In the genomic region with DNA sequence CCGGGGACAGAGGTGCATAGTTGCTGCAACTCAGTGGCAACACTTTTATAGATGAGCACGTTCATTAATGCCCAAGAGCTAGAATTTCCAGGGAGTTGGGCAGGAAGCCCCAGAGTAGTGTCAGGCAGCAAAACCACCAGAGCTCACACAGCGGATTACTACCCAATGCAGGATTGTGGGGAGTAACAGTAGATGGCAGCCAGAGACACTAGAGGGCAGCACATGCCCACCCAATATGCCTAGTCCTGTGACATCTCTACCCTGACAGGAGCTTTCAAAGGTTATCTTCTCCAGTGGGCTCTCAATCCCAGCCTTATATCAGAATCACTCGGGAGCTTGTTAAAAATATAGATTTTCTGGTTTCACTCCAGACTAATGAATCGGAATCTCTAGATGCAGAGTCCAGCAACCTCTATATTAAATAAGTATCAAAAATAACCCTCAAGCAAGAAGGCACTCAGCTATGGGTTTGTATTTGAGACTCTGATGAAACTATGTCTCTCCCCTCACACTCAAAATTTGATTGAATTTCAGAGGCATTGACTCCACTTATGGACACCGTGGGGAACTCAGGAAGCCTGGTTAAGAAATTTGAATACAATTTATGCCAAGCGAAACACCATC, we compare ENCODE assay signal across 9 cellular contexts. TPM values are rescaled to one million over a fixed set of nuclear protein-coding genes. Genes with fewer than 3 reads are reported as not detected.
DNase-seq lines count a peak whose midpoint lies in the region; ATAC-seq, FAIRE-seq and TF ChIP-seq lines count a peak whose summit lies in the region.
"Had no signal": no experiment of that assay in that cellular context is flagged by ENCODE, and none has a peak within 500 bp of the region (broad histone marks: within the 10 kb centered on the region; RNA-seq: fewer than 3 reads in every experiment).

No MANE protein-coding gene starts in this region.

- H3K4me1 ChIP-seq in keratinocyte (ENCODE audit: control insufficient read depth, extremely low read depth, insufficient read depth, low read length): no peaks in the 10 kb centered on the region
- H3K4me1 ChIP-seq: BLaER1 had no signal

- no peaks in the 10 kb centered on the region for H3K9me1 ChIP-seq in keratinocyte (ENCODE audit: control insufficient read depth, extremely low read depth, insufficient read depth, low read length)

- no peak overlapping the region for H3K4me2 ChIP-seq in keratinocyte (ENCODE audit: control insufficient read depth, extremely low read depth, insufficient read depth, low read depth, low read length)
- H3K4me2 ChIP-seq: BLaER1 had no signal

- H3K27me3 Mint-ChIP-seq in activated B cell treated with CpG ODN at 0.5 μM for 24 hours: peaks cover 22% of the 10 kb centered on the region

- H4K20me1 ChIP-seq in keratinocyte (ENCODE audit: control insufficient read depth, extremely low read depth, insufficient read depth, low read length): no peaks in the 10 kb centered on the region
- H4K20me1 ChIP-seq: BLaER1 had no signal

- peak; percentile 97 for FAIRE-seq in keratinocyte (lab: Jason Lieb, UNC)

- H3K79me2 ChIP-seq in keratinocyte (ENCODE audit: control insufficient read depth, insufficient read depth, low read length): no peaks in the 10 kb centered on the region

- no peaks in the 10 kb centered on the region for H3K36me3 Mint-ChIP-seq in activated B cell treated with CpG ODN at 0.5 μM for 24 hours (ENCODE audit: low read depth)

- no peaks in the 10 kb centered on the region for H3K4me1 Mint-ChIP-seq in activated B cell treated with CpG ODN at 0.5 μM for 24 hours

- H3K4me3 ChIP-seq in cardiac fibroblast (replicated peaks in 1 of 2; ENCODE audit: low read depth in 2 of 2, low read length in 2 of 2) (no peak overlapping the region), keratinocyte (ENCODE audit: control insufficient read depth in 2 of 3, extremely low read depth in 1 of 3, insufficient read depth in 2 of 3, low read depth in 1 of 3, low read length in 3 of 3) (no peak overlapping the region)
- H3K4me3 ChIP-seq: BLaER1 had no signal

- POLR2A ChIA-PET in activated B cell treated with CpG ODN at 0.5 μM for 24 hours (lab: Charles Lee): interaction anchor here (0.7 to 1.5 kb wide), 11 partner anchors 86 to 263 kb away, joined by 3 to 14 read pairs (median 4); partner anchors contain the start of genes ATOSB, DNAJB5, FANCG and PIGO

- H3K9me3 ChIP-seq in keratinocyte (ENCODE audit: control insufficient read depth, low read depth, low read length): no peaks in the 10 kb centered on the region
- H3K9me3 ChIP-seq: BLaER1 had no signal

- no peaks in the 10 kb centered on the region for H3K9me3 Mint-ChIP-seq in activated B cell treated with CpG ODN at 0.5 μM for 24 hours

- no peak overlapping the region for H3K27ac Mint-ChIP-seq in activated B cell treated with CpG ODN at 0.5 μM for 24 hours

- dilution Hi-C loops in keratinocyte (cut with MboI; ENCODE audit: extremely low pct_ligation_motif_present, low sequenced_read_pairs): no loop called here

- H3K27ac ChIP-seq in keratinocyte (ENCODE audit: control insufficient read depth, insufficient read depth, low read length): no peak overlapping the region
- H3K27ac ChIP-seq: BLaER1 had no signal

- peak; percentile 70 for ATAC-seq in HG03066 (IDR thresholded peaks at IDR 0.05; ENCODE audit: low read depth, unreplicated experiment)
- ATAC-seq in activated B cell treated with CpG ODN at 0.5 μM for 24 hours (ENCODE audit: low read depth): peak; percentile 99

- TF ChIP-seq CTCF in activated B cell treated with CpG ODN at 0.5 μM for 24 hours (IDR thresholded peaks at IDR 0.05) (peak; percentile 22), cardiac fibroblast (IDR thresholded peaks at IDR 0.05; ENCODE audit: low read depth, low read length) (peak; percentile 79), keratinocyte (optimal IDR thresholded peaks at IDR 0.05 in 1 of 3, IDR thresholded peaks at IDR 0.05 in 1 of 3, conservative IDR thresholded peaks at IDR 0.05 in 1 of 3; ENCODE audit: extremely low read depth in 1 of 3, insufficient read depth in 2 of 3, low read length in 3 of 3) (peak; percentile 82 to 97 (median 86))

- H3K4me3 Mint-ChIP-seq in activated B cell treated with CpG ODN at 0.5 μM for 24 hours: no peak overlapping the region

- peaks cover 6% of the 10 kb centered on the region for H3K27me3 ChIP-seq in keratinocyte (ENCODE audit: control insufficient read depth, extremely low read depth, insufficient read depth, low read length)
- H3K27me3 ChIP-seq: BLaER1 had no signal

- DNase-seq in NCI-H187 (lab: John Stamatoyannopoulos, UW) (peak; percentile 26 to 48), NCI-H187 treated with DMSO at 0.1 percent for 48 hours (lab: John Stamatoyannopoulos, UW) (no peak), NCI-H2227 treated with DMSO at 0.1 percent for 48 hours (lab: John Stamatoyannopoulos, UW) (peak; percentile 73), activated B cell treated with CpG ODN at 0.5 μM for 24 hours (peak; percentile 66), cardiac fibroblast (ENCODE audit: low read depth in 2 of 2) (peak; percentile 76 to 79), keratinocyte (ENCODE audit: low read depth, low spot score) (no peak)
- peak; percentile 69 to 76 for DNase-seq in stimulated activated CD4-positive, alpha-beta T cell treated with anti-CD3 and anti-CD28 coated beads, Interleukin-1b, Interleukin-23, amount 100 ng/mL, for 4 hours (ENCODE audit: low read depth in 2 of 2)

- intact Hi-C loops in activated B cell treated with CpG ODN at 0.5 μM for 24 hours (cut with micrococcal nuclease): loop anchor here (1.0 kb wide), 6 partner anchors 86 to 578 kb away; partner anchors contain the start of gene PIGO

- no peaks in the 10 kb centered on the region for H3K36me3 ChIP-seq in keratinocyte (ENCODE audit: control insufficient read depth in 2 of 2, extremely low read depth in 1 of 2, insufficient read depth in 2 of 2, low read length in 2 of 2)
- H3K36me3 ChIP-seq: BLaER1 had no signal

- no peak overlapping the region for H2AFZ ChIP-seq in keratinocyte (ENCODE audit: control insufficient read depth, low read length)

- H3K9ac ChIP-seq in keratinocyte (ENCODE audit: control insufficient read depth, extremely low read depth, insufficient read depth, low read length): no peak overlapping the region
- H3K9ac ChIP-seq: BLaER1 had no signal

- CTCF ChIA-PET in activated B cell treated with CpG ODN at 0.5 μM for 24 hours (lab: Charles Lee): interaction anchor here (0.6 to 3.6 kb wide), 31 partner anchors 9 to 700 kb away, joined by 3 to 93 read pairs (median 4); partner anchors contain the start of genes ATOSB, FANCG, PIGO and STOML2

RNA-seq across cellular contexts. Expression of gene PHF24, which starts 58.4 kb away (rescaled TPM):
- 0.13 TPM in 1 of 2 replicates, not detected in the other for total RNA-seq in activated B cell treated with CpG ODN at 0.5 μM for 24 hours
- 0.04 to 0.09 TPM (median 0.04 TPM) in 3 replicates for polyA plus RNA-seq in keratinocyte
- 1.2 TPM for polyA plus RNA-seq in keratinocyte (2011; ENCODE audit: low read depth)
- polyA plus RNA-seq in keratinocyte (2011; cell fraction: cytosol; rRNA removed): 0.05 and 0.10 TPM in 2 replicates
- 0.11 and 0.15 TPM in 2 replicates for polyA plus RNA-seq in keratinocyte (2011; cell fraction: nucleus; rRNA removed)
- polyA plus RNA-seq in keratinocyte (2012; ENCODE audit: low replicate concordance): 0.44 TPM in 1 of 2 replicates, not detected in the other
- polyA minus RNA-seq in keratinocyte: 0.10 to 0.30 TPM (median 0.26 TPM) in 3 replicates
- polyA minus RNA-seq in keratinocyte (2011; cell fraction: cytosol; rRNA and poly(A)+ RNA removed): not detected
- polyA minus RNA-seq in keratinocyte (2011; cell fraction: nucleus; rRNA and poly(A)+ RNA removed): 0.11 TPM in 1 of 2 replicates, not detected in the other

Comparison
In these comparisons a context has a peak if more than half of its experiments do, and no peak if none do; other contexts are left out.
1. DNase-seq: peak in NCI-H187 (2 of 2), NCI-H2227 treated with DMSO at 0.1 percent for 48 hours (single experiment), activated B cell treated with CpG ODN at 0.5 μM for 24 hours (single experiment), cardiac fibroblast (2 of 2) and stimulated activated CD4-positive, alpha-beta T cell treated with anti-CD3 and anti-CD28 coated beads, Interleukin-1b, Interleukin-23, amount 100 ng/mL, for 4 hours (2 of 2); none in NCI-H187 treated with DMSO at 0.1 percent for 48 hours (single experiment) and keratinocyte (single experiment).
2. CTCF ChIP-seq: peak in every context shown above with its lines; median percentile 86 in keratinocyte; 79 in cardiac fibroblast; 22 in activated B cell treated with CpG ODN at 0.5 μM for 24 hours.